In the genomic region with DNA sequence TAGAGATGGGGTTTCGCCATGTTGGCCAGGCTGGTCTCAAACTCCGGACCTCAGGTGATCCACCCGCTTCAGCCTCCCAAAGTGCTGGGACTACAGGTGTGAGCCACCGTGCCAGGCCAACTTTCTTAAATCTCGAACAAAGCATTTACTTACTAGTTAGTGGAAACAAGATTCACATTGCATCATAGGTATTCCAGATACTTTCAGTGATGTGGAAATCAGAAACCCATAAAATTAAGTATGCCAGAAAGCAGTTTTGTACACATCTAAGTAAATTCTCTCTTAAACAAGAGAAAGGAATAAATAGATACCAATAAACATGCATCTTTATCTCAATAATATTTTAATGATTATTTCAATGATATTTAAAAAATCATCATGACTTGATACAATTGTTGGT, we compare ENCODE assay signal across 1 cellular context.
A peak's percentile ranks its signal among the peaks of the same experiment; 100 is the strongest.
TF ChIP-seq lines count a peak whose summit lies in the region.

No MANE protein-coding gene starts in this region.

TF ChIP-seq in K562, 482 proteins besides CTCF, POLR2A, EP300 and RAD21 (continued from another document):
- TF ChIP-seq, protein P1, sequence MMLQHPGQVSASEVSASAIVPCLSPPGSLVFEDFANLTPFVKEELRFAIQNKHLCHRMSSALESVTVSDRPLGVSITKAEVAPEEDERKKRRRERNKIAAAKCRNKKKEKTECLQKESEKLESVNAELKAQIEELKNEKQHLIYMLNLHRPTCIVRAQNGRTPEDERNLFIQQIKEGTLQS (IDR thresholded peaks at IDR 0.05) = peak; percentile 20; the same call in 1 of the 2 replicates
- TF ChIP-seq, protein P1 (CRISPR knock-in tag; conservative IDR thresholded peaks at IDR 0.05) = no peak
- TF ChIP-seq REST (CRISPR knock-in tag; IDR thresholded peaks at IDR 0.05; ENCODE audit: low read depth) (no peak), GMEB1 (CRISPR knock-in tag; IDR thresholded peaks at IDR 0.05) (no peak), ZFP1 (CRISPR knock-in tag; IDR thresholded peaks at IDR 0.05) (no peak)
